8 cellular contexts compared by ENCODE assay signal in the genomic region with DNA sequence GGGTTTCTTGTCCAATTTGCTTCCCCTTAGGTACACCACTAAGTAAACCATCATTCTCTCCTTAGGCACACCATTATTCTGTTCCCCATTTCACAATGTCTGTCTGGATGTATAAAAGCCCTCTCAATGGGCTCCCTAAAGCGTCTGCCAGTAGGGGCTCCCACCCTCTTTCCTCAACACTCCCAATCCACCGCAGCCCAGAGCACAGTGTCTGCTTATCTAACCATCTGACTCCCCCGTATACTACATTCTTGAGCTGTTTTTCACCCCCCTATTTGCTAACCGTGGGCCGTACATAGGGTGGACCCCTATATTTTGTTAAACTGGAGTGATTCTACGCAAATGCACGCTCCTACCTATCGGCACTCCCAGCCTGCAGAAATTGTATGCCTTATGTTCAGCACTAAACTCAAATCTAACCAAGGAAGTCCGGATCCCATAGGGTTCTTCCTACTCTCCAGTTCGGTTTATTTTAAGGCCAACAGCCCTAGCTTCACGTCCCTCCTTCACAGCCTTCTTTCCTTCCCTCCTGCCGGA. TPM values are rescaled to one million over a fixed set of nuclear protein-coding genes. Genes with fewer than 3 reads are reported as not detected.
A peak's percentile ranks its signal among the peaks of the same experiment; 100 is the strongest.
DNase-seq lines count a peak whose midpoint lies in the region; ATAC-seq and TF ChIP-seq lines count a peak whose summit lies in the region.

No MANE protein-coding gene starts in this region.

- no peaks in the 10 kb centered on the region for H3K9me3 Mint-ChIP-seq in nephron progenitor cell

- H3K4me1 Mint-ChIP-seq in T-helper 17 cell (peaks cover 17% of the 10 kb centered on the region), nephron progenitor cell (peaks cover 33% of the 10 kb centered on the region)

- H3K27me3 Mint-ChIP-seq in T-helper 17 cell (no peaks in the 10 kb centered on the region), nephron progenitor cell (ENCODE audit: low read depth, poor library complexity) (peaks cover 26% of the 10 kb centered on the region)

- no peaks in the 10 kb centered on the region for H3K9me3 ChIP-seq in T-helper 17 cell (ENCODE audit: control insufficient read depth, low read length, poor library complexity, severe bottlenecking)

- H3K27ac Mint-ChIP-seq in T-helper 17 cell, result peak overlapping the region; percentile 98
- peak overlapping the region; percentile 95 for H3K27ac Mint-ChIP-seq in nephron progenitor cell

- ATAC-seq in GM21423 (IDR thresholded peaks at IDR 0.05; ENCODE audit: unreplicated experiment), result peak; percentile 4
- peak; percentile 7 for ATAC-seq in T-helper 17 cell
- peak; percentile 13 for ATAC-seq in esophagus mucosa
- ATAC-seq in HG03139 (IDR thresholded peaks at IDR 0.05; ENCODE audit: unreplicated experiment), result no peak

- DNase-seq in GF-D8 (lab: John Stamatoyannopoulos, UW) (peak; percentile 49), LHCN-M2 (ENCODE audit: low read depth) (peak; percentile 39), T-helper 17 cell (no peak), nephron progenitor cell (peak; percentile 28), AG20443 (ENCODE audit: low spot score) (no peak)

- H3K4me3 Mint-ChIP-seq in T-helper 17 cell, result peak overlapping the region; percentile 97
- H3K4me3 Mint-ChIP-seq in nephron progenitor cell, result peak overlapping the region; percentile 98

- H3K36me3 Mint-ChIP-seq in T-helper 17 cell (ENCODE audit: low read depth) (peaks cover 3% of the 10 kb centered on the region), nephron progenitor cell (ENCODE audit: low read depth) (peaks cover 14% of the 10 kb centered on the region)

- no peak for TF ChIP-seq CTCF in nephron progenitor cell (IDR thresholded peaks at IDR 0.05)

RNA-seq across cellular contexts. Expression of gene PSMD3, which starts 0.7 kb away (rescaled TPM):
- 153 and 159 TPM in 2 replicates for total RNA-seq in LHCN-M2 (2014; rRNA removed)
- polyA plus RNA-seq in LHCN-M2 (2012), result 127 TPM
- total RNA-seq in T-helper 17 cell, result 10 to 100 TPM; 51.8 to 63.9 TPM
- total RNA-seq in esophagus mucosa, result 80.2 TPM

RNA-seq across cellular contexts. Expression of gene GSDMA, which starts 17.1 kb away (rescaled TPM):
- total RNA-seq in LHCN-M2 (2014; rRNA removed) (not detected in 2 replicates), T-helper 17 cell (under 1 TPM in 1 of 2 donors, not detected in 1; 0.26 TPM), esophagus mucosa (1.9 TPM)
- not detected for polyA plus RNA-seq in LHCN-M2 (2012)

RNA-seq across cellular contexts. Expression of gene CSF3, which starts 35.3 kb away (rescaled TPM):
- total RNA-seq in LHCN-M2 (2014; rRNA removed) (5.1 and 6.7 TPM in 2 replicates), T-helper 17 cell (not detected), esophagus mucosa (0.64 TPM)
- polyA plus RNA-seq in LHCN-M2 (2012), result 1.1 TPM

RNA-seq across cellular contexts. Expression of gene LRRC3C, which starts 52.4 kb away (rescaled TPM):
- total RNA-seq in LHCN-M2 (2014; rRNA removed) (not detected in 2 replicates), T-helper 17 cell (not detected), esophagus mucosa (not detected)
- not detected for polyA plus RNA-seq in LHCN-M2 (2012)

RNA-seq across cellular contexts. Expression of gene ORMDL3, which starts 52.5 kb away (rescaled TPM):
- 29.0 and 31.7 TPM in 2 replicates for total RNA-seq in LHCN-M2 (2014; rRNA removed)
- 54.9 TPM for polyA plus RNA-seq in LHCN-M2 (2012)
- total RNA-seq in T-helper 17 cell, result 10 to 100 TPM; 76.0 to 88.9 TPM
- 18.5 TPM for total RNA-seq in esophagus mucosa

Comparison
In these comparisons a context has a peak if more than half of its experiments do, and no peak if none do; other contexts are left out.
1. DNase-seq: peak in GF-D8 (single experiment), LHCN-M2 (single experiment) and nephron progenitor cell (single experiment); none in T-helper 17 cell (0 of 3) and AG20443 (single experiment).